ENCODE assay signal across 9 cellular contexts in genomic region chr3:42079701-42080323, GRCh38. TPM values are rescaled to one million over a fixed set of nuclear protein-coding genes. Genes with fewer than 3 reads are reported as not detected.
DNase-seq lines count a peak whose midpoint lies in the region; ATAC-seq, FAIRE-seq and TF ChIP-seq lines count a peak whose summit lies in the region.
"Had no signal": no experiment of that assay in that cellular context is flagged by ENCODE, and none has a peak within 500 bp of the region (broad histone marks: within the 10 kb centered on the region; RNA-seq: fewer than 3 reads in every experiment).

No MANE protein-coding gene starts in this region.

- peaks cover 7% of the 10 kb centered on the region for H3K79me1 ChIP-seq in H1 (ENCODE audit: low read depth, low read length)

- H3K79me2 ChIP-seq in H1 (ENCODE audit: control insufficient read depth in 1 of 2, insufficient read depth in 2 of 2, low read length in 2 of 2): peaks cover 3 to 69% of the 10 kb centered on the region in 2 experiments; a peak in 3 of 4 replicates

- H3K36me3 ChIP-seq in CD8-positive, alpha-beta memory T cell (ENCODE audit: insufficient read depth, low read length): no peaks in the 10 kb centered on the region
- H3K36me3 ChIP-seq in H1 (ENCODE audit: control insufficient read depth in 2 of 4, insufficient read depth in 4 of 4, low read length in 3 of 4): 0 out of 8 replicates have a peak, but pooled peaks cover 0 to 3% (median 0%) of the 10 kb centered on the region in 4 experiments
- no peaks in the 10 kb centered on the region for H3K36me3 ChIP-seq in pancreas
- no peaks in the 10 kb centered on the region for H3K36me3 ChIP-seq in uterus

- H3K23me2 ChIP-seq in H1 (ENCODE audit: low read depth, low read length): no peaks in the 10 kb centered on the region

- no peak overlapping the region for H2BK20ac ChIP-seq in H1 (ENCODE audit: low read length)

- no peak overlapping the region for H3K4me3 ChIP-seq in CD8-positive, alpha-beta memory T cell (ENCODE audit: low read length)
- H3K4me3 ChIP-seq in H1 (ENCODE audit: extremely low read depth in 1 of 4, insufficient read depth in 2 of 4, low read depth in 3 of 4, low read length in 4 of 4): no peak overlapping the region
- H3K4me3 ChIP-seq in pancreas: no peak overlapping the region
- H3K4me3 ChIP-seq in uterus: no peak overlapping the region

- no peak overlapping the region for H3K14ac ChIP-seq in H1 (ENCODE audit: insufficient read length)

- H2BK5ac ChIP-seq in H1 (ENCODE audit: low read depth, low read length): peak overlapping the region; percentile 46

- H2BK120ac ChIP-seq in H1 (replicated peaks; ENCODE audit: low read depth, low read length): no peak overlapping the region

- peaks cover 0 to 8% (median 0%) of the 10 kb centered on the region in 5 donors for H3K9me3 Mint-ChIP-seq in CD8-positive, alpha-beta memory T cell

- no peak overlapping the region for H3K4me3 Mint-ChIP-seq in CD8-positive, alpha-beta memory T cell

- TF ChIP-seq CTCF in H1 (IDR thresholded peaks at IDR 0.05; ENCODE audit: control extremely low read depth in 1 of 3, insufficient read depth in 1 of 3, low read depth in 1 of 3, low read length in 3 of 3) (no peak), pancreas (IDR thresholded peaks at IDR 0.05) (no peak), uterus (IDR thresholded peaks at IDR 0.05) (no peak), omental fat pad (IDR thresholded peaks at IDR 0.05) (no peak)

- no peak for TF ChIP-seq RAD21 in H1 (IDR thresholded peaks at IDR 0.05 in 1 of 2, conservative IDR thresholded peaks at IDR 0.05 in 1 of 2; ENCODE audit: low read depth in 2 of 2, low read length in 2 of 2)

- H3K4me1 ChIP-seq in CD8-positive, alpha-beta memory T cell (ENCODE audit: insufficient read depth, low read length): peaks cover 24% of the 10 kb centered on the region
- peaks cover 4 to 10% (median 5%) of the 10 kb centered on the region in 4 experiments; a peak in 5 of 7 replicates for H3K4me1 ChIP-seq in H1 (replicated peaks in 1 of 4; ENCODE audit: control insufficient read depth in 3 of 4, insufficient read depth in 4 of 4, low read length in 3 of 4)
- peaks cover 0 to 12% (median 9%) of the 10 kb centered on the region in 3 donors for H3K4me1 ChIP-seq in pancreas
- no peaks in the 10 kb centered on the region for H3K4me1 ChIP-seq in uterus

- peaks cover 52 to 63% (median 52%) of the 10 kb centered on the region in 3 donors for H3K4me1 Mint-ChIP-seq in CD8-positive, alpha-beta memory T cell

- no peak overlapping the region for H3K27ac ChIP-seq in CD8-positive, alpha-beta memory T cell (ENCODE audit: low read depth, low read length)
- H3K27ac ChIP-seq in H1 (ENCODE audit: low read depth, low read length) (peak overlapping the region; percentile 7; the same call in 1 of the 2 replicates), pancreas (peak overlapping the region in 2 of 4 donors; percentile 3 to 37), uterus (peak overlapping the region in 1 of 2 donors; percentile 39)

- no peak overlapping the region for H2BK15ac ChIP-seq in H1 (ENCODE audit: low read length)

- no peak overlapping the region; a peak in 1 of 7 replicates for H3K9ac ChIP-seq in H1 (replicated peaks in 1 of 4; ENCODE audit: extremely low read depth in 1 of 4, low read depth in 3 of 4, low read length in 3 of 4)

- peak in 3 of 4 donors; percentile 44 to 53 (median 51) for ATAC-seq in pancreas
- ATAC-seq in omental fat pad (ENCODE audit: low FRiP score): no peak

- H3K18ac ChIP-seq in H1 (ENCODE audit: extremely low read depth, low read length): no peak overlapping the region; the same call in 1 of the 2 replicates

- 82% methylated on average over 12 of the region's 13 CpGs; no CpG with 5 or more reads in 1 of the 2 experiments for WGBS in H1 (ENCODE audit: extremely low coverage in 1 of 2, insufficient coverage in 1 of 2, insufficient read length in 1 of 2, insufficient replicate concordance in 2 of 2, low coverage in 1 of 2, low lambda C conversion rate in 2 of 2, missing lambda C conversion rate in 1 of 2), 2 experiments
- 83 to 87% methylated on average over 13 of the region's 13 CpGs for WGBS in pancreas, 2 donors

- H2BK12ac ChIP-seq in H1 (ENCODE audit: low read depth, low read length): peak overlapping the region; percentile 18; the same call in 1 of the 2 replicates

- no peak for TF ChIP-seq POLR2A in H1 (IDR thresholded peaks at IDR 0.05; ENCODE audit: control extremely low read depth in 1 of 2, low read depth in 2 of 2, low read length in 2 of 2)
- no peak for TF ChIP-seq POLR2A in uterus (IDR thresholded peaks at IDR 0.05)

- H3K56ac ChIP-seq in H1 (replicated peaks; ENCODE audit: insufficient read length, low read depth, low read length): no peak overlapping the region

- no peaks in the 10 kb centered on the region for H3K27me3 Mint-ChIP-seq in CD8-positive, alpha-beta memory T cell

- no peak overlapping the region; a peak in 1 of 4 replicates for H3K4me2 ChIP-seq in H1 (ENCODE audit: insufficient read depth in 1 of 2, low read depth in 2 of 2, low read length in 2 of 2)

- no peak for DNase-seq in CD8-positive, alpha-beta memory T cell
- peak; percentile 18 for DNase-seq in NCI-H460 (ENCODE audit: extremely low read depth, low read depth)
- no peak for DNase-seq in H1 (ENCODE audit: low read depth in 1 of 2, low spot score in 2 of 2)
- DNase-seq in pancreas: no peak
- no peak for DNase-seq in EL
- DNase-seq in uterus: no peak
- DNase-seq in omental fat pad (ENCODE audit: low spot score): no peak
- DNase-seq in NCI-H2196 treated with DMSO at 0.1 percent for 48 hours (lab: John Stamatoyannopoulos, UW; ENCODE audit: unreplicated experiment): no peak
- DNase-seq: activated effector memory CD4-positive, alpha-beta T cell treated with anti-CD3 and anti-CD28 coated beads, Interleukin-2, amount 50 U/mL, for 16 hours had no signal

- H3K9me3 ChIP-seq in CD8-positive, alpha-beta memory T cell (ENCODE audit: low read length): no peaks in the 10 kb centered on the region
- H3K9me3 ChIP-seq in H1 (ENCODE audit: insufficient read depth in 2 of 2, low read depth in 1 of 2, low read length in 1 of 2) (peaks cover 6 to 7% of the 10 kb centered on the region in 2 experiments; a peak in 2 of 4 replicates), pancreas (no peaks in the 10 kb centered on the region), uterus (no peaks in the 10 kb centered on the region)

- intact Hi-C loops in pancreas (cut with DNase I): no loop called here
- intact Hi-C loops in uterus (cut with DNase I; ENCODE audit: low total_unique reads): no loop called here

- H4K20me1 ChIP-seq in H1 (replicated peaks in 1 of 2; ENCODE audit: control insufficient read depth in 1 of 2, insufficient read depth in 2 of 2, low read length in 2 of 2): no peaks in the 10 kb centered on the region

- TF ChIP-seq EP300 in H1 (IDR thresholded peaks at IDR 0.05; ENCODE audit: borderline replicate concordance in 1 of 2, low read depth in 2 of 2, low read length in 2 of 2): no peak

- H4K5ac ChIP-seq in H1 (ENCODE audit: insufficient read length, low read depth, low read length): no peak overlapping the region

- 0 out of 2 replicates have a peak overlapping the region, but pooled peaks have one; percentile 83 for H2AK5ac ChIP-seq in H1 (ENCODE audit: low read depth, low read length)

- no peak overlapping the region for H4K91ac ChIP-seq in H1 (replicated peaks; ENCODE audit: insufficient read length, low read length)

- H3K36me3 Mint-ChIP-seq in CD8-positive, alpha-beta memory T cell: peaks cover 0 to 11% (median 5%) of the 10 kb centered on the region in 3 donors

- H4K8ac ChIP-seq in H1 (ENCODE audit: extremely low read depth, insufficient read depth, low read length): no peak overlapping the region

- H3K27ac Mint-ChIP-seq in CD8-positive, alpha-beta memory T cell: peak overlapping the region in 7 of 8 donors; percentile 16 to 94 (median 87)

- H2AFZ ChIP-seq in H1 (ENCODE audit: low read length): no peak overlapping the region

- POLR2A ChIA-PET in CD8-positive, alpha-beta memory T cell (lab: Charles Lee): interaction anchor here (1.1 kb wide), 1 partner anchor 14 kb away, joined by 4 read pairs; no protein-coding TSS in a partner anchor
- POLR2A ChIA-PET in H1 (lab: Charles Lee; ENCODE audit: partially characterized antibody): no interaction called here

- no peak overlapping the region for H3K23ac ChIP-seq in H1 (ENCODE audit: insufficient read length)

- no peaks in the 10 kb centered on the region for H3K27me3 ChIP-seq in CD8-positive, alpha-beta memory T cell (ENCODE audit: insufficient read depth, low read length, poor library complexity, severe bottlenecking)
- H3K27me3 ChIP-seq in H1 (replicated peaks in 1 of 4; ENCODE audit: control insufficient read depth in 3 of 4, extremely low read depth in 1 of 4, insufficient read depth in 3 of 4, low read length in 3 of 4): no peaks in the 10 kb centered on the region
- no peaks in the 10 kb centered on the region for H3K27me3 ChIP-seq in pancreas
- no peaks in the 10 kb centered on the region for H3K27me3 ChIP-seq in uterus

- CTCF ChIA-PET in CD8-positive, alpha-beta memory T cell (lab: Charles Lee): interaction anchor here (1.1 to 1.7 kb wide), 3 partner anchors 11 to 67 kb away, joined by 3 to 4 read pairs (median 3); partner anchors contain the start of gene TRAK1
- CTCF ChIA-PET in H1 (lab: Charles Lee; ENCODE audit: partially characterized antibody): interaction anchor here (0.6 to 5.5 kb wide), 6 partner anchors 11 to 430 kb away, joined by 3 to 37 read pairs (median 3); partner anchors contain the start of gene TRAK1

- FAIRE-seq in H1 (lab: Jason Lieb, UNC) (no peak), pancreas (lab: Jason Lieb, UNC) (no peak)

- H3K4ac ChIP-seq in H1 (replicated peaks; ENCODE audit: insufficient read length, low read depth, low read length): no peak overlapping the region

TF ChIP-seq in H1, 55 proteins besides CTCF, POLR2A, EP300 and RAD21 (continues in another document):
- TF ChIP-seq SP4 (IDR thresholded peaks at IDR 0.05; ENCODE audit: low read length): no peak

RNA-seq across cellular contexts. Expression of gene TRAK1, which starts 11.3 kb away (rescaled TPM):
- 10 to 100 TPM; 19.7 to 20.0 TPM for total RNA-seq in CD8-positive, alpha-beta memory T cell
- polyA plus RNA-seq in CD8-positive, alpha-beta memory T cell: 10.4 TPM
- total RNA-seq in NCI-H460 (2014; rRNA removed; shearing (Covaris generic)): 14.7 and 15.5 TPM in 2 replicates
- 12.4 and 18.9 TPM in 2 replicates for polyA plus RNA-seq in NCI-H460 (2014; cell fraction: nucleus; rRNA removed)
- 32.7 and 35.4 TPM in 2 replicates for total RNA-seq in H1 (2021; fragmentation: NEBNext Ultra II Directional; extraction: Animal tissue kit (Norgen Biotek cat#: 25700))
- polyA plus RNA-seq in H1 (2011; rRNA removed) (21.3 and 25.8 TPM in 2 replicates), pancreas (10 to 100 TPM; 10.6 to 19.7 TPM)
- polyA plus RNA-seq in H1 (2011; cell fraction: cytosol; rRNA removed): 23.4 TPM
- 39.0 TPM for polyA plus RNA-seq in H1 (2011; cell fraction: nucleus; rRNA removed)
- 21.0 to 24.1 TPM (median 22.8 TPM) in 4 replicates for polyA plus RNA-seq in H1 (2012, experiment 1 of 2)
- polyA plus RNA-seq in H1 (2012, experiment 2 of 2): 7.7 TPM
- polyA plus RNA-seq in H1 (2013, experiment 1 of 2): 18.1 TPM
- 18.5 TPM for polyA plus RNA-seq in H1 (2013, experiment 2 of 2)
- 36.0 and 42.3 TPM in 2 replicates for polyA minus RNA-seq in H1 (2011; rRNA and poly(A)+ RNA removed)
- polyA minus RNA-seq in H1 (2011; cell fraction: cytosol; rRNA and poly(A)+ RNA removed): 29.4 TPM
- polyA minus RNA-seq in H1 (2011; cell fraction: nucleus; rRNA and poly(A)+ RNA removed): 33.6 TPM
- total RNA-seq in pancreas (10 to 100 TPM in 4 of 6 donors, 1 to 10 TPM in 2; 9.3 to 24.3 (median 11.7) TPM), uterus (10 to 100 TPM; 14.3 to 37.5 (median 21.4) TPM), omental fat pad (10 to 100 TPM; 21.4 to 42.9 (median 37.0) TPM)
